3 cellular contexts compared by ENCODE assay signal in genomic region chr11:123247813-123248379, GRCh38.
TF ChIP-seq lines count a peak whose summit lies in the region.

No MANE protein-coding gene starts in this region.

TF ChIP-seq in HEK293, 187 proteins besides CTCF, POLR2A, EP300 and RAD21:
- TF ChIP-seq ZNF48 (tag by site-specific recombination; IDR thresholded peaks at IDR 0.05), result no peak
- TF ChIP-seq ZNF366 (tag by site-specific recombination; conservative IDR thresholded peaks at IDR 0.05), result peak; percentile 84
- no peak for TF ChIP-seq KLF17 (tag by site-specific recombination; IDR thresholded peaks at IDR 0.05)
- peak; percentile 66 for TF ChIP-seq PRDM1 (tag by site-specific recombination; IDR thresholded peaks at IDR 0.05)
- TF ChIP-seq ZNF529 (tag by site-specific recombination; IDR thresholded peaks at IDR 0.05; ENCODE audit: insufficient replicate concordance), result no peak

TF ChIP-seq in SK-N-SH, 30 proteins besides CTCF, POLR2A, EP300 and RAD21:
- TF ChIP-seq USF1 (IDR thresholded peaks at IDR 0.05; ENCODE audit: borderline replicate concordance, low read depth) (no peak), TCF12 (IDR thresholded peaks at IDR 0.05) (peak; percentile 20; the same call in 1 of the 2 replicates)
- TF ChIP-seq, protein P1, sequence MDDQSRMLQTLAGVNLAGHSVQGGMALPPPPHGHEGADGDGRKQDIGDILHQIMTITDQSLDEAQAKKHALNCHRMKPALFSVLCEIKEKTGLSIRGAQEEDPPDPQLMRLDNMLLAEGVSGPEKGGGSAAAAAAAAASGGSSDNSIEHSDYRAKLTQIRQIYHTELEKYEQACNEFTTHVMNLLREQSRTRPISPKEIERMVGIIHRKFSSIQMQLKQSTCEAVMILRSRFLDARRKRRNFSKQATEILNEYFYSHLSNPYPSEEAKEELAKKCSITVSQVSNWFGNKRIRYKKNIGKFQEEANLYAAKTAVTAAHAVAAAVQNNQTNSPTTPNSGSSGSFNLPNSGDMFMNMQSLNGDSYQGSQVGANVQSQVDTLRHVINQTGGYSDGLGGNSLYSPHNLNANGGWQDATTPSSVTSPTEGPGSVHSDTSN (IDR thresholded peaks at IDR 0.05), result peak; percentile 53

TF ChIP-seq in K562, 482 proteins besides CTCF, POLR2A, EP300 and RAD21:
- TF ChIP-seq ARID2 (IDR thresholded peaks at IDR 0.05) (no peak), ZBTB17 (CRISPR knock-in tag; IDR thresholded peaks at IDR 0.05) (no peak), BRCA1 (IDR thresholded peaks at IDR 0.05) (no peak), BRCA1 (CRISPR knock-in tag; IDR thresholded peaks at IDR 0.05) (no peak), HEY1 (CRISPR knock-in tag; IDR thresholded peaks at IDR 0.05; ENCODE audit: borderline replicate concordance) (no peak), ZNF512 (tag; IDR thresholded peaks at IDR 0.05) (peak; percentile 81)
- TF ChIP-seq, protein P2, sequence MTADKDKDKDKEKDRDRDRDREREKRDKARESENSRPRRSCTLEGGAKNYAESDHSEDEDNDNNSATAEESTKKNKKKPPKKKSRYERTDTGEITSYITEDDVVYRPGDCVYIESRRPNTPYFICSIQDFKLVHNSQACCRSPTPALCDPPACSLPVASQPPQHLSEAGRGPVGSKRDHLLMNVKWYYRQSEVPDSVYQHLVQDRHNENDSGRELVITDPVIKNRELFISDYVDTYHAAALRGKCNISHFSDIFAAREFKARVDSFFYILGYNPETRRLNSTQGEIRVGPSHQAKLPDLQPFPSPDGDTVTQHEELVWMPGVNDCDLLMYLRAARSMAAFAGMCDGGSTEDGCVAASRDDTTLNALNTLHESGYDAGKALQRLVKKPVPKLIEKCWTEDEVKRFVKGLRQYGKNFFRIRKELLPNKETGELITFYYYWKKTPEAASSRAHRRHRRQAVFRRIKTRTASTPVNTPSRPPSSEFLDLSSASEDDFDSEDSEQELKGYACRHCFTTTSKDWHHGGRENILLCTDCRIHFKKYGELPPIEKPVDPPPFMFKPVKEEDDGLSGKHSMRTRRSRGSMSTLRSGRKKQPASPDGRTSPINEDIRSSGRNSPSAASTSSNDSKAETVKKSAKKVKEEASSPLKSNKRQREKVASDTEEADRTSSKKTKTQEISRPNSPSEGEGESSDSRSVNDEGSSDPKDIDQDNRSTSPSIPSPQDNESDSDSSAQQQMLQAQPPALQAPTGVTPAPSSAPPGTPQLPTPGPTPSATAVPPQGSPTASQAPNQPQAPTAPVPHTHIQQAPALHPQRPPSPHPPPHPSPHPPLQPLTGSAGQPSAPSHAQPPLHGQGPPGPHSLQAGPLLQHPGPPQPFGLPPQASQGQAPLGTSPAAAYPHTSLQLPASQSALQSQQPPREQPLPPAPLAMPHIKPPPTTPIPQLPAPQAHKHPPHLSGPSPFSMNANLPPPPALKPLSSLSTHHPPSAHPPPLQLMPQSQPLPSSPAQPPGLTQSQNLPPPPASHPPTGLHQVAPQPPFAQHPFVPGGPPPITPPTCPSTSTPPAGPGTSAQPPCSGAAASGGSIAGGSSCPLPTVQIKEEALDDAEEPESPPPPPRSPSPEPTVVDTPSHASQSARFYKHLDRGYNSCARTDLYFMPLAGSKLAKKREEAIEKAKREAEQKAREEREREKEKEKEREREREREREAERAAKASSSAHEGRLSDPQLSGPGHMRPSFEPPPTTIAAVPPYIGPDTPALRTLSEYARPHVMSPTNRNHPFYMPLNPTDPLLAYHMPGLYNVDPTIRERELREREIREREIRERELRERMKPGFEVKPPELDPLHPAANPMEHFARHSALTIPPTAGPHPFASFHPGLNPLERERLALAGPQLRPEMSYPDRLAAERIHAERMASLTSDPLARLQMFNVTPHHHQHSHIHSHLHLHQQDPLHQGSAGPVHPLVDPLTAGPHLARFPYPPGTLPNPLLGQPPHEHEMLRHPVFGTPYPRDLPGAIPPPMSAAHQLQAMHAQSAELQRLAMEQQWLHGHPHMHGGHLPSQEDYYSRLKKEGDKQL (CRISPR knock-in tag; IDR thresholded peaks at IDR 0.05; ENCODE audit: borderline replicate concordance), result no peak
